20 cellular contexts compared by ENCODE assay signal in the genomic region with DNA sequence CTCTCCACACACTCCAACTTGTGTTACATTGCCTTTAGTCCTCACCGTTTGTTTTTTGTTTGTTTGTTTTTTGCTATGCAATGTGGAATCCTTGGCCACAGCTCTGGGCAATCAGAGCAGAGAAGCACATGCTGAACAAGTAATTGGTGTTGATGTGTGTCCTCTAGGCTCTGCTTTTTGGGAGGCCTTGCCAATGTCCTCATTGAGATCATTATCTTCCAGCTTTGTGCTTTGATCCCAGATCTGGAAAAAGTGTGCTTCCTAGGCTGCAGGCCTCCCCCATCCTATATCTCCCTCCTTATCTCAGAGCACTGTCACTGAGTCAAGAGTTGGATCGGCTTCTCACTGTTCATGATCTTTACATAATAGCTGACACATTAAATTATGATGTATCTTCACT. TPM values are rescaled to one million over a fixed set of nuclear protein-coding genes. Genes with fewer than 3 reads are reported as not detected.
DNase-seq lines count a peak whose midpoint lies in the region; ATAC-seq, FAIRE-seq and TF ChIP-seq lines count a peak whose summit lies in the region.
"Had no signal": no experiment of that assay in that cellular context is flagged by ENCODE, and none has a peak within 500 bp of the region (broad histone marks: within the 10 kb centered on the region; RNA-seq: fewer than 3 reads in every experiment).

No MANE protein-coding gene starts in this region.

- FAIRE-seq in HepG2 (lab: Jason Lieb, UNC) (no peak), K562 (lab: Jason Lieb, UNC) (no peak)
- FAIRE-seq: D721Med, GM18507, HTR-8/SVneo had no signal

- ATAC-seq in Right ventricle myocardium inferior, result peak; percentile 43
- no peak for ATAC-seq in HepG2
- no peak for ATAC-seq in right lobe of liver
- ATAC-seq in K562, result no peak
- ATAC-seq: GM23338, HCT116 had no signal

- H3K9me1 ChIP-seq in K562 (ENCODE audit: control insufficient read depth, insufficient read depth, low read length), result no peaks in the 10 kb centered on the region

- H3K27me3 ChIP-seq in HepG2 (ENCODE audit: control insufficient read depth in 1 of 2, insufficient read depth in 2 of 2, low read length in 2 of 2) (no peaks in the 10 kb centered on the region; a peak in 1 of 5 replicates), right lobe of liver (no peaks in the 10 kb centered on the region), K562 (ENCODE audit: control insufficient read depth in 2 of 2, insufficient read depth in 2 of 2, low read length in 2 of 2) (no peaks in the 10 kb centered on the region)
- H3K27me3 ChIP-seq: BE2C had no signal

- TF ChIP-seq RAD21 in HepG2 (CRISPR knock-in tag; IDR thresholded peaks at IDR 0.05) (no peak), K562 (CRISPR knock-in tag; conservative IDR thresholded peaks at IDR 0.05 in 1 of 2, IDR thresholded peaks at IDR 0.05 in 1 of 2) (no peak)

- H3K4me1 ChIP-seq in HepG2 (ENCODE audit: insufficient read depth, low read length) (no peaks in the 10 kb centered on the region), right lobe of liver (no peaks in the 10 kb centered on the region), K562 (replicated peaks in 1 of 2; ENCODE audit: control insufficient read depth in 2 of 2, insufficient read depth in 2 of 2, low read length in 2 of 2) (no peaks in the 10 kb centered on the region)
- H3K4me1 ChIP-seq: BE2C, Caco-2 had no signal

- BruUV-seq in HepG2 (replicated peaks; lab: Mats Ljungman, UMichigan) (no TSS peak), K562 (replicated peaks; lab: Mats Ljungman, UMichigan) (no TSS peak)

- H2AFZ ChIP-seq in HepG2 (ENCODE audit: low read length) (no peak overlapping the region), K562 (ENCODE audit: low read depth, low read length) (no peak overlapping the region)
- H2AFZ ChIP-seq: GM23338 had no signal

- H3K4me2 ChIP-seq in HepG2 (ENCODE audit: low read depth, low read length) (no peak overlapping the region), K562 (ENCODE audit: insufficient read depth, low read length) (no peak overlapping the region)
- H3K4me2 ChIP-seq: GM23338 had no signal

- WGBS in HepG2 (ENCODE audit: low lambda C conversion rate), result 56% methylated on average over 2 of the region's 2 CpGs
- 51% methylated on average over 2 of the region's 2 CpGs for WGBS in right lobe of liver (ENCODE audit: insufficient coverage, low coverage, low lambda C conversion rate, missing lambda C conversion rate)
- WGBS in K562 (ENCODE audit: insufficient coverage, low coverage, missing lambda C conversion rate), result 0% methylated on average over 2 of the region's 2 CpGs

- TF ChIP-seq CTCF in HepG2 (CRISPR knock-in tag; IDR thresholded peaks at IDR 0.05) (no peak), right lobe of liver (IDR thresholded peaks at IDR 0.05) (no peak), K562 (IDR thresholded peaks at IDR 0.05 in 2 of 3, conservative IDR thresholded peaks at IDR 0.05 in 1 of 3; ENCODE audit: insufficient read depth in 2 of 3, low read depth in 1 of 3, low read length in 3 of 3) (no peak), GM20000 (IDR thresholded peaks at IDR 0.05; ENCODE audit: extremely low read depth, missing control alignments) (no peak)

- H3K4me3 ChIP-seq in HepG2 (replicated peaks in 1 of 3; ENCODE audit: insufficient read depth in 1 of 3, low read depth in 2 of 3, low read length in 3 of 3) (no peak overlapping the region), right lobe of liver (no peak overlapping the region), K562 (no peak overlapping the region)
- H3K4me3 ChIP-seq: GM23338 had no signal

- H3K9ac ChIP-seq in HepG2 (ENCODE audit: insufficient read depth, low read depth, low read length) (no peak overlapping the region), K562 (ENCODE audit: insufficient read depth in 1 of 2, low read depth in 2 of 2, low read length in 2 of 2) (no peak overlapping the region)

- no peak for TF ChIP-seq EP300 in HepG2 (IDR thresholded peaks at IDR 0.05; ENCODE audit: low read depth in 2 of 2, low read length in 2 of 2)
- TF ChIP-seq EP300 in HepG2 (CRISPR knock-in tag; IDR thresholded peaks at IDR 0.05; ENCODE audit: borderline replicate concordance), result no peak
- TF ChIP-seq EP300 in K562 (IDR thresholded peaks at IDR 0.05; ENCODE audit: low read length), result no peak

- DNase-seq in Right ventricle myocardium inferior (ENCODE audit: missing footprints) (no peak), cardiac septum (ENCODE audit: low spot score) (no peak), HepG2 (ENCODE audit: low spot score) (no peak), right lobe of liver (no peak), K562 (ENCODE audit: extremely low read depth in 1 of 4, low spot score in 3 of 4) (no peak), GM20000 (ENCODE audit: low spot score) (no peak)
- DNase-seq: ACHN; BE2C; C1 segment of cervical spinal cord; Caco-2; CD4-positive, alpha-beta T cell; GDM1; H7; HFFc6 had no signal

- H4K20me1 ChIP-seq in HepG2 (ENCODE audit: insufficient read depth, low read length), result no peaks in the 10 kb centered on the region
- no peaks in the 10 kb centered on the region for H4K20me1 ChIP-seq in K562 (replicated peaks; ENCODE audit: control insufficient read depth, insufficient read depth, low read length)

- no peak overlapping the region for H3K27ac ChIP-seq in HepG2 (ENCODE audit: extremely low read length, insufficient read depth, low read length)
- H3K27ac ChIP-seq in right lobe of liver, result no peak overlapping the region
- H3K27ac ChIP-seq in K562 (ENCODE audit: extremely low read depth, low read depth, low read length), result no peak overlapping the region

- no peak for TF ChIP-seq POLR2A in HepG2 (IDR thresholded peaks at IDR 0.05; ENCODE audit: insufficient read depth in 1 of 2, low read depth in 2 of 2, low read length in 2 of 2)
- TF ChIP-seq POLR2A in right lobe of liver (IDR thresholded peaks at IDR 0.05), result no peak
- TF ChIP-seq POLR2A in K562 (conservative IDR thresholded peaks at IDR 0.05), result no peak

- CTCF ChIA-PET in HepG2 (lab: Yijun Ruan, JAX; ENCODE audit: low intra/inter-chr PET ratio, low total read pairs) (no interaction called here), K562 (lab: Yijun Ruan, JAX; ENCODE audit: low intra/inter-chr PET ratio) (no interaction called here)

- intact Hi-C loops in Right ventricle myocardium inferior (cut with DNase I) (no loop called here), cardiac septum (cut with DNase I) (no loop called here), HepG2 (cut with micrococcal nuclease; ENCODE audit: unreplicated experiment) (no loop called here), right lobe of liver (cut with DNase I) (no loop called here), K562 (cut with micrococcal nuclease) (no loop called here)

- in situ Hi-C loops in HepG2 (cut with HindIII; ENCODE audit: extremely low pct_ligation_motif_present, low pct_unique_long_range_greater_than_20kb) (no loop called here), K562 (cut with MboI) (no loop called here)

- H3K79me2 ChIP-seq in HepG2 (ENCODE audit: insufficient read depth, low read length) (no peaks in the 10 kb centered on the region), K562 (ENCODE audit: control insufficient read depth, insufficient read depth, low read length) (no peaks in the 10 kb centered on the region)

- H3K9me3 ChIP-seq in HepG2 (ENCODE audit: low read length) (no peaks in the 10 kb centered on the region), right lobe of liver (no peaks in the 10 kb centered on the region), K562 (replicated peaks; ENCODE audit: control insufficient read depth, insufficient read depth, low read depth, low read length) (no peaks in the 10 kb centered on the region)
- H3K9me3 ChIP-seq: BE2C, Caco-2 had no signal

- POLR2A ChIA-PET in HepG2 (lab: Yijun Ruan, JAX), result no interaction called here
- POLR2A ChIA-PET in K562 (lab: Yijun Ruan, JAX), result no interaction called here

- no peaks in the 10 kb centered on the region for H3K36me3 ChIP-seq in HepG2 (replicated peaks in 1 of 2; ENCODE audit: control insufficient read depth in 1 of 2, insufficient read depth in 2 of 2, low read length in 2 of 2)
- no peaks in the 10 kb centered on the region for H3K36me3 ChIP-seq in right lobe of liver
- H3K36me3 ChIP-seq in K562 (ENCODE audit: control insufficient read depth, insufficient read depth, low read length), result no peaks in the 10 kb centered on the region
- H3K36me3 ChIP-seq: BE2C had no signal

RNA-seq across cellular contexts. Expression of a gene that starts 25.9 kb away (rescaled TPM):
- total RNA-seq in Right ventricle myocardium inferior (6.3 TPM), cardiac septum (1.4 TPM), HepG2 (2016; rRNA removed; fragmentation: Illumina TruSeq; extraction: Trizol) (0.81 and 1.1 TPM in 2 replicates), right lobe of liver (under 1 TPM in 5 of 6 experiments, not detected in 1; 0.10 to 0.51 (median 0.12) TPM), K562 (2014; rRNA removed) (not detected in 2 replicates), K562 (2014; rRNA removed; fragmentation: Illumina TruSeq; extraction: Trizol) (not detected in 2 replicates), K562 (2015; rRNA removed; fragmentation: Illumina TruSeq; extraction: Trizol) (not detected in 2 replicates), K562 (2021) (not detected in 2 replicates)
- 0.44 and 0.81 TPM in 2 replicates for total RNA-seq in HepG2 (2016; cell fraction: cytosol; rRNA removed; fragmentation: Illumina TruSeq; extraction: Trizol; ENCODE audit: low read depth)
- 0.49 and 1.2 TPM in 2 replicates for total RNA-seq in HepG2 (2016; cell fraction: insoluble cytoplasmic fraction; rRNA removed; fragmentation: Illumina TruSeq; extraction: Trizol)
- total RNA-seq in HepG2 (2016; cell fraction: membrane; rRNA removed; fragmentation: Illumina TruSeq; extraction: Trizol), result 1.00 and 1.0 TPM in 2 replicates
- 0.90 and 1.1 TPM in 2 replicates for total RNA-seq in HepG2 (2016; cell fraction: nucleus; rRNA removed; fragmentation: Illumina TruSeq; extraction: Trizol)
- polyA plus RNA-seq in HepG2 (2011; rRNA removed) (0.63 and 0.72 TPM in 2 replicates), K562 (2011; rRNA removed) (not detected in 2 replicates), K562 (2014; fragmentation: Illumina TruSeq; extraction: Trizol) (not detected in 2 replicates), K562 (2014; fragmentation: Nextera tagmentation; extraction: Ambion mirVana) (not detected), K562 (2014; rRNA removed) (not detected in 2 replicates)
- 0.33 and 0.91 TPM in 2 replicates for polyA plus RNA-seq in HepG2 (2011; cell fraction: cytosol; rRNA removed)
- 1.4 and 2.1 TPM in 2 replicates for polyA plus RNA-seq in HepG2 (2011; cell fraction: nucleus; rRNA removed)
- 0.05 and 0.35 TPM in 2 replicates for polyA plus RNA-seq in HepG2 (2012)
- polyA plus RNA-seq in HepG2 (2016; cell fraction: cytosol; fragmentation: Illumina TruSeq; extraction: Trizol; ENCODE audit: low read depth), result 0.26 and 0.32 TPM in 2 replicates
- 1.1 and 1.3 TPM in 2 replicates for polyA plus RNA-seq in HepG2 (2016; cell fraction: insoluble cytoplasmic fraction; fragmentation: Illumina TruSeq; extraction: Trizol; ENCODE audit: low read depth)
- 0.49 TPM in 2 replicates for polyA plus RNA-seq in HepG2 (2016; cell fraction: membrane; fragmentation: Illumina TruSeq; extraction: Trizol; ENCODE audit: low read depth)
- polyA plus RNA-seq in HepG2 (2016; cell fraction: nucleus; fragmentation: Illumina TruSeq; extraction: Trizol; ENCODE audit: insufficient read depth, low read depth), result 1.7 and 2.3 TPM in 2 replicates
- 0.20 TPM in 1 of 2 replicates, not detected in the other for polyA minus RNA-seq in HepG2 (2011; rRNA and poly(A)+ RNA removed; ENCODE audit: low replicate concordance)
- 0.26 TPM in 1 of 2 replicates, not detected in the other for polyA minus RNA-seq in HepG2 (2011; cell fraction: cytosol; rRNA and poly(A)+ RNA removed)
- polyA minus RNA-seq in HepG2 (2011; cell fraction: nucleus; rRNA and poly(A)+ RNA removed), result 0.39 and 0.75 TPM in 2 replicates
- total RNA-seq in K562 (2011; cell fraction: chromatin; rRNA removed; ENCODE audit: low replicate concordance), result not detected in 2 replicates
- not detected in 2 replicates for total RNA-seq in K562 (2011; cell fraction: nucleolus; rRNA removed)
- not detected in 2 replicates for total RNA-seq in K562 (2011; cell fraction: nucleoplasm; rRNA removed)
- not detected in 2 replicates for polyA plus RNA-seq in K562 (2011; cell fraction: cytosol; rRNA removed)
- not detected in 2 replicates for polyA plus RNA-seq in K562 (2011; cell fraction: nucleus; rRNA removed)
- 0.03 TPM in 1 of 2 replicates, not detected in the other for polyA plus RNA-seq in K562 (2012)
- polyA minus RNA-seq in K562 (2011; rRNA and poly(A)+ RNA removed), result not detected in 2 replicates
- polyA minus RNA-seq in K562 (2011; cell fraction: cytosol; rRNA and poly(A)+ RNA removed), result not detected in 2 replicates
- not detected in 2 replicates for polyA minus RNA-seq in K562 (2011; cell fraction: nucleus; rRNA and poly(A)+ RNA removed)
- total RNA-seq: CD4-positive, alpha-beta T cell; H7 had no signal
- polyA plus RNA-seq: GM23338, IgD-negative memory B cell had no signal
